8 cellular contexts compared by ENCODE assay signal in genomic region chr11:10751581-10751940, GRCh38. TPM values are rescaled to one million over a fixed set of nuclear protein-coding genes. Genes with fewer than 3 reads are reported as not detected.
A peak's percentile ranks its signal among the peaks of the same experiment; 100 is the strongest.
DNase-seq lines count a peak whose midpoint lies in the region; ATAC-seq and TF ChIP-seq lines count a peak whose summit lies in the region.

No MANE protein-coding gene starts in this region.

- in situ Hi-C loops in GM13976 (cut with MboI; ENCODE audit: low sequenced_read_pairs, unreplicated experiment) = no loop called here

- under 1% methylated on average over 14 of the region's 14 CpGs for WGBS in right cardiac atrium

- H3K4me3 ChIP-seq in GM12875 (ENCODE audit: low read depth, low read length) = peak overlapping the region; percentile 67
- peak overlapping the region; percentile 61 for H3K4me3 ChIP-seq in right cardiac atrium (ENCODE audit: low read length)
- H3K4me3 ChIP-seq in skeletal muscle tissue (ENCODE audit: low read length in 3 of 3) = peak overlapping the region; percentile 88 to 98 (median 93)

- peaks cover 7% of the 10 kb centered on the region for H3K36me3 Mint-ChIP-seq in activated T-helper 17 cell treated with anti-CD3 and anti-CD28 coated beads, Interleukin-2, amount 50 U/mL, for 72 hours (ENCODE audit: low read depth)

- ATAC-seq in HG02840 (IDR thresholded peaks at IDR 0.05; ENCODE audit: low FRiP score, unreplicated experiment) (peak; percentile 15), right cardiac atrium (peak; percentile 23 to 29)
- peak; percentile 22 for ATAC-seq in activated T-helper 17 cell treated with anti-CD3 and anti-CD28 coated beads, Interleukin-2, amount 50 U/mL, for 72 hours (replicated peaks)

- H3K27me3 ChIP-seq in right cardiac atrium (ENCODE audit: control insufficient read depth, insufficient read depth) (no peaks in the 10 kb centered on the region), skeletal muscle tissue (ENCODE audit: control insufficient read depth in 3 of 3, insufficient read depth in 3 of 3, low read length in 3 of 3) (no peaks in the 10 kb centered on the region)

- peak overlapping the region; percentile 96 for H3K4me3 Mint-ChIP-seq in activated T-helper 17 cell treated with anti-CD3 and anti-CD28 coated beads, Interleukin-2, amount 50 U/mL, for 72 hours

- no peak for DNase-seq in right cardiac atrium
- DNase-seq in GM13976 (ENCODE audit: low spot score) = no peak
- no peak for DNase-seq in superior temporal gyrus (ENCODE audit: extremely low spot score)
- DNase-seq in NCI-H446 (lab: John Stamatoyannopoulos, UW) = no peak

- H3K9me3 ChIP-seq in right cardiac atrium (ENCODE audit: control insufficient read depth, low read length) (no peaks in the 10 kb centered on the region), skeletal muscle tissue (ENCODE audit: control insufficient read depth in 3 of 3, low read length in 3 of 3) (no peaks in the 10 kb centered on the region)

- H3K27me3 Mint-ChIP-seq in activated T-helper 17 cell treated with anti-CD3 and anti-CD28 coated beads, Interleukin-2, amount 50 U/mL, for 72 hours = no peaks in the 10 kb centered on the region

- H3K9me3 Mint-ChIP-seq in activated T-helper 17 cell treated with anti-CD3 and anti-CD28 coated beads, Interleukin-2, amount 50 U/mL, for 72 hours = no peaks in the 10 kb centered on the region

- TF ChIP-seq CTCF in GM12875 (IDR thresholded peaks at IDR 0.05; ENCODE audit: borderline replicate concordance, insufficient read depth, low read depth, low read length) = no peak
- TF ChIP-seq CTCF in GM13976 (IDR thresholded peaks at IDR 0.05; ENCODE audit: borderline replicate concordance, control extremely low read depth, extremely low read depth, insufficient read depth, missing control alignments) = no peak

- H3K9ac ChIP-seq in skeletal muscle tissue (ENCODE audit: low read depth in 1 of 3, low read length in 3 of 3) = peak overlapping the region; percentile 88 to 94 (median 91)

- intact Hi-C loops in right cardiac atrium (cut with DNase I) = no loop called here

- H3K4me1 ChIP-seq in right cardiac atrium (ENCODE audit: control insufficient read depth, insufficient read depth, low read length) = no peaks in the 10 kb centered on the region
- H3K4me1 ChIP-seq in skeletal muscle tissue (ENCODE audit: control insufficient read depth in 3 of 3, insufficient read depth in 3 of 3, low read length in 3 of 3) = peaks cover 9 to 17% (median 9%) of the 10 kb centered on the region in 3 donors

- H3K27ac Mint-ChIP-seq in activated T-helper 17 cell treated with anti-CD3 and anti-CD28 coated beads, Interleukin-2, amount 50 U/mL, for 72 hours = peak overlapping the region; percentile 94

- H3K27ac ChIP-seq in right cardiac atrium (ENCODE audit: low read length) (peak overlapping the region; percentile 99), skeletal muscle tissue (ENCODE audit: low read depth, low read length) (peak overlapping the region; percentile 90)

- peaks cover 13% of the 10 kb centered on the region for H3K4me1 Mint-ChIP-seq in activated T-helper 17 cell treated with anti-CD3 and anti-CD28 coated beads, Interleukin-2, amount 50 U/mL, for 72 hours

- peaks cover 8 to 19% (median 16%) of the 10 kb centered on the region in 3 donors for H3K36me3 ChIP-seq in skeletal muscle tissue (ENCODE audit: control insufficient read depth in 3 of 3, insufficient read depth in 3 of 3, low read length in 3 of 3)

RNA-seq across cellular contexts. Expression of gene CTR9, which starts 0.5 kb away (rescaled TPM):
- total RNA-seq in activated T-helper 17 cell treated with anti-CD3 and anti-CD28 coated beads, Interleukin-2, amount 50 U/mL, for 72 hours = 10 to 100 TPM; 34.0 to 47.4 TPM
- 10 to 100 TPM; 26.0 to 29.8 (median 28.1) TPM for total RNA-seq in right cardiac atrium
- 14.1 TPM for polyA plus RNA-seq in right cardiac atrium
- total RNA-seq in skeletal muscle tissue = 22.4 TPM

RNA-seq across cellular contexts. Expression of gene EIF4G2, which starts 57.2 kb away (rescaled TPM):
- total RNA-seq in activated T-helper 17 cell treated with anti-CD3 and anti-CD28 coated beads, Interleukin-2, amount 50 U/mL, for 72 hours = 1,000 to 10,000 TPM in 1 of 2 donors, 100 to 1,000 TPM in 1; 622 to 1,188 TPM
- 100 to 1,000 TPM; 657 to 718 (median 693) TPM for total RNA-seq in right cardiac atrium
- 266 TPM for polyA plus RNA-seq in right cardiac atrium
- 571 TPM for total RNA-seq in skeletal muscle tissue

RNA-seq across cellular contexts. Expression of gene IRAG1, which starts 58.0 kb away (rescaled TPM):
- total RNA-seq in activated T-helper 17 cell treated with anti-CD3 and anti-CD28 coated beads, Interleukin-2, amount 50 U/mL, for 72 hours = under 1 TPM in 1 of 2 donors, not detected in 1; 0.13 TPM
- 10 to 100 TPM; 11.8 to 29.8 (median 19.5) TPM for total RNA-seq in right cardiac atrium
- polyA plus RNA-seq in right cardiac atrium = 5.3 TPM
- total RNA-seq in skeletal muscle tissue = 2.6 TPM
